Comparison of ENCODE assay signal across 31 cellular contexts in the genomic region with DNA sequence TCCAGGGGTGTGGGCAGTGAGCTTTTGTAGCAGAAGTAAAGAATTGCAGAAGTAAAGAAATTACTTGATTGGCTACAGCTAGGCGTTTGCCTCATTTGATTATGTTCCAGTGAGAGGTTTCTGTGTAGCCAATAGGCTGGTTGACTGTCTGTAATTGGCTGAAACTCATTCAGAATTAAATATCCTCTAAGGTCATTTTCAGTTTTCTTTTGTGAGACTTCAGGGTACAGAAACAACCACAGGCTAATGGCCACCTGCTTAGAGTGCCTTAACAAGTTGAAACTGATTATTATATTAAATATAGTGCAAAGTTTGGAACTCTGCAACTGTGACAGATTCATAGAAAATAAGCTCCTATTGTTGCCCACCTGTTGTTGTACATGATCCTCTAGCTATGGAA.
"Had no signal": no experiment of that assay in that cellular context is flagged by ENCODE, and none has a peak within 500 bp of the region (broad histone marks: within the 10 kb centered on the region; RNA-seq: fewer than 3 reads in every experiment).

No MANE protein-coding gene starts in this region.

- H3K27ac Mint-ChIP-seq: activated CD4-positive, alpha-beta memory T cell treated with anti-CD3 and anti-CD28 coated beads for 36 hours; activated CD4-positive, alpha-beta T cell treated with anti-CD3 and anti-CD28 coated beads for 36 hours; activated CD4-positive, alpha-beta T cell treated with anti-CD3 and anti-CD28 coated beads, Interleukin-2, amount 10 ng/mL, durations not matched to agents 24 days and 14 days; activated CD8-positive, alpha-beta memory T cell treated with anti-CD3 and anti-CD28 coated beads, Interleukin-2, amount 10 ng/mL, durations not matched to agents 7 days and 5 days; activated CD8-positive, alpha-beta T cell treated with anti-CD3 and anti-CD28 coated beads, Interleukin-2, amount 10 ng/mL, durations not matched to agents 7 days and 5 days; activated naive CD4-positive, alpha-beta T cell treated with anti-CD3 and anti-CD28 coated beads for 36 hours; activated naive CD4-positive, alpha-beta T cell treated with anti-CD3 and anti-CD28 coated beads, Interleukin-2, amount 50 U/mL, for 24 hours; activated naive CD8-positive, alpha-beta T cell treated with anti-CD3 and anti-CD28 coated beads, Interleukin-2, amount 10 ng/mL, durations not matched to agents 7 days and 5 days; activated T-helper 1 cell treated with anti-CD3 and anti-CD28 coated beads, Interleukin-12 subunit alpha, Interleukin-12 subunit beta, Interleukin-2, Interleukin-4 antibody, amounts not matched to agents 30 ng/mL and 10 ng/mL and 1 ng/mL, durations not matched to agents 14 hours and 24 hours and 36 hours; activated T-helper 2 cell treated with anti-CD3 and anti-CD28 coated beads, Interferon-gamma antibody, Interleukin-2, Interleukin-4, amounts not matched to agents 10 μg/mL and 5 μg/mL and 100 μg/mL, durations not matched to agents 14 hours and 24 hours and 36 hours; brain; T-helper 17 cell; T-helper 2 cell treated with Interferon-gamma antibody and Interleukin-4, amounts not matched to agents 5 μg/mL and 100 μg/mL, for 36 hours had no signal

- DNase-seq: activated CD4-positive, alpha-beta memory T cell treated with anti-CD3 and anti-CD28 coated beads for 36 hours; activated CD4-positive, alpha-beta T cell treated with anti-CD3 and anti-CD28 coated beads for 36 hours; activated CD4-positive, alpha-beta T cell treated with anti-CD3 and anti-CD28 coated beads, Interleukin-2, amount 10 ng/mL, durations not matched to agents 24 days and 14 days; activated CD4-positive, CD25-positive, alpha-beta regulatory T cell; activated CD4-positive, CD25-positive, alpha-beta regulatory T cell treated with anti-CD3 and anti-CD28 coated beads, Interleukin-2, amount 50 U/mL, for 72 hours; activated CD8-positive, alpha-beta memory T cell treated with anti-CD3 and anti-CD28 coated beads, Interleukin-2, amount 50 U/mL, for 4 hours; activated CD8-positive, alpha-beta T cell treated with anti-CD3 and anti-CD28 coated beads, Interleukin-2, amount 10 ng/mL, durations not matched to agents 7 days and 5 days; activated effector memory CD4-positive, alpha-beta T cell treated with anti-CD3 and anti-CD28 coated beads, Interleukin-2, amount 50 U/mL, for 16 hours; activated naive CD4-positive, alpha-beta T cell treated with anti-CD3 and anti-CD28 coated beads for 36 hours; activated naive CD8-positive, alpha-beta T cell treated with anti-CD3 and anti-CD28 coated beads, Interleukin-2, amount 10 ng/mL, durations not matched to agents 7 days and 5 days; activated T-cell treated with anti-CD3 and anti-CD28 coated beads, Interleukin-2, amount 50 U/mL, for 1 hour; activated T-cell treated with anti-CD3 and anti-CD28 coated beads, Interleukin-2, amount 50 U/mL, for 48 hours; central memory CD4-positive, alpha-beta T cell; cerebellar nuclear complex; colonic mucosa; effector CD8-positive, alpha-beta T cell; esophagus squamous epithelium; foreskin melanocyte; heart right ventricle; T-helper 17 cell; T1000 had no signal

- H3K4me3 ChIP-seq: ascending aorta, breast epithelium, cardiac muscle cell, colonic mucosa, esophagus squamous epithelium, gastroesophageal sphincter, heart right ventricle had no signal

- ATAC-seq: activated CD4-positive, alpha-beta T cell treated with anti-CD3 and anti-CD28 coated beads for 36 hours; activated CD8-positive, alpha-beta memory T cell treated with anti-CD3 and anti-CD28 coated beads, Interleukin-2, amount 10 ng/mL, durations not matched to agents 7 days and 5 days; activated CD8-positive, alpha-beta T cell treated with anti-CD3 and anti-CD28 coated beads, Interleukin-2, amount 10 ng/mL, durations not matched to agents 7 days and 5 days; gastroesophageal sphincter; heart right ventricle; T-helper 17 cell had no signal

- H3K9me3 Mint-ChIP-seq: activated CD4-positive, alpha-beta memory T cell treated with anti-CD3 and anti-CD28 coated beads for 36 hours; activated CD4-positive, alpha-beta T cell treated with anti-CD3 and anti-CD28 coated beads, Interleukin-2, amount 10 ng/mL, durations not matched to agents 24 days and 14 days; activated naive CD4-positive, alpha-beta T cell treated with anti-CD3 and anti-CD28 coated beads for 36 hours; activated naive CD4-positive, alpha-beta T cell treated with anti-CD3 and anti-CD28 coated beads, Interleukin-2, amount 50 U/mL, for 24 hours; activated naive CD8-positive, alpha-beta T cell treated with anti-CD3 and anti-CD28 coated beads, Interleukin-2, amount 10 ng/mL, durations not matched to agents 7 days and 5 days; activated T-helper 1 cell treated with anti-CD3 and anti-CD28 coated beads, Interleukin-12 subunit alpha, Interleukin-12 subunit beta, Interleukin-2, Interleukin-4 antibody, amounts not matched to agents 30 ng/mL and 10 ng/mL and 1 ng/mL, durations not matched to agents 14 hours and 24 hours and 36 hours; activated T-helper 2 cell treated with anti-CD3 and anti-CD28 coated beads, Interferon-gamma antibody, Interleukin-2, Interleukin-4, amounts not matched to agents 10 μg/mL and 5 μg/mL and 100 μg/mL, durations not matched to agents 14 hours and 24 hours and 36 hours; brain; T-helper 2 cell treated with Interferon-gamma antibody and Interleukin-4, amounts not matched to agents 5 μg/mL and 100 μg/mL, for 36 hours had no signal

- H3K4me1 Mint-ChIP-seq: activated CD4-positive, alpha-beta T cell treated with anti-CD3 and anti-CD28 coated beads for 36 hours; activated naive CD4-positive, alpha-beta T cell treated with anti-CD3 and anti-CD28 coated beads, Interleukin-2, amount 50 U/mL, for 24 hours; activated naive CD8-positive, alpha-beta T cell treated with anti-CD3 and anti-CD28 coated beads, Interleukin-2, amount 10 ng/mL, durations not matched to agents 7 days and 5 days; brain had no signal

- H3K27me3 Mint-ChIP-seq: activated CD4-positive, alpha-beta memory T cell treated with anti-CD3 and anti-CD28 coated beads for 36 hours; activated CD4-positive, alpha-beta T cell treated with anti-CD3 and anti-CD28 coated beads for 36 hours; activated CD4-positive, alpha-beta T cell treated with anti-CD3 and anti-CD28 coated beads, Interleukin-2, amount 10 ng/mL, durations not matched to agents 24 days and 14 days; activated CD8-positive, alpha-beta memory T cell treated with anti-CD3 and anti-CD28 coated beads, Interleukin-2, amount 10 ng/mL, durations not matched to agents 7 days and 5 days; activated naive CD4-positive, alpha-beta T cell treated with anti-CD3 and anti-CD28 coated beads, Interleukin-2, amount 50 U/mL, for 24 hours; activated naive CD8-positive, alpha-beta T cell treated with anti-CD3 and anti-CD28 coated beads, Interleukin-2, amount 10 ng/mL, durations not matched to agents 7 days and 5 days; brain; T-helper 17 cell had no signal

- H3K4me3 Mint-ChIP-seq: activated CD4-positive, alpha-beta memory T cell treated with anti-CD3 and anti-CD28 coated beads for 36 hours; activated CD4-positive, alpha-beta T cell treated with anti-CD3 and anti-CD28 coated beads for 36 hours; activated CD4-positive, alpha-beta T cell treated with anti-CD3 and anti-CD28 coated beads, Interleukin-2, amount 10 ng/mL, durations not matched to agents 24 days and 14 days; activated CD8-positive, alpha-beta memory T cell treated with anti-CD3 and anti-CD28 coated beads, Interleukin-2, amount 10 ng/mL, durations not matched to agents 7 days and 5 days; activated CD8-positive, alpha-beta T cell treated with anti-CD3 and anti-CD28 coated beads, Interleukin-2, amount 10 ng/mL, durations not matched to agents 7 days and 5 days; activated naive CD4-positive, alpha-beta T cell treated with anti-CD3 and anti-CD28 coated beads for 36 hours; activated naive CD4-positive, alpha-beta T cell treated with anti-CD3 and anti-CD28 coated beads, Interleukin-2, amount 50 U/mL, for 24 hours; activated naive CD8-positive, alpha-beta T cell treated with anti-CD3 and anti-CD28 coated beads, Interleukin-2, amount 10 ng/mL, durations not matched to agents 7 days and 5 days; activated T-helper 1 cell treated with anti-CD3 and anti-CD28 coated beads, Interleukin-12 subunit alpha, Interleukin-12 subunit beta, Interleukin-2, Interleukin-4 antibody, amounts not matched to agents 30 ng/mL and 10 ng/mL and 1 ng/mL, durations not matched to agents 14 hours and 24 hours and 36 hours; brain; T-helper 17 cell; T-helper 2 cell treated with Interferon-gamma antibody and Interleukin-4, amounts not matched to agents 5 μg/mL and 100 μg/mL, for 36 hours had no signal
